ENCODE assay signal across 14 cellular contexts in the genomic region with DNA sequence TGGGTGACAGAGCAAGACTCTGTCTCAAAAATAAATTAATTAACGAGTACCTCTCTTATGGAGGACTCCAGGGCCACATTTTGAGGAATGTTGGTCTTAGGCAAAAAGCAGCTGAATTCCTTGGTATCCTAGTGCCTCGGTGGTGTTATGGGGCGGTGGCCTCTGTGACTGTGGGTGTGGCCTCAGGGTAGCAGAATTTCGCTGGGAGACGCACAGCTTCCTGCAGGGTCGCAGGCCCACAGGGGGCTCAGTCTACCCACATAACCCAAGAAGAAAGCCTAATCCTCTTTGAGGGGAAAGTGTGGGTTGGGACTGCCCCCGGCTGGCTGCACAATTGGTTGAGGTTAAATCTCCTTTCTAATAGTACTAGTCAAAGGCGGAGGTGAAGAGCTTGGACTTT. TPM values are rescaled to one million over a fixed set of nuclear protein-coding genes. Genes with fewer than 3 reads are reported as not detected.
A peak's percentile ranks its signal among the peaks of the same experiment; 100 is the strongest.
DNase-seq lines count a peak whose midpoint lies in the region; ATAC-seq, FAIRE-seq and TF ChIP-seq lines count a peak whose summit lies in the region.
"Had no signal": no experiment of that assay in that cellular context is flagged by ENCODE, and none has a peak within 500 bp of the region (broad histone marks: within the 10 kb centered on the region; RNA-seq: fewer than 3 reads in every experiment).

No MANE protein-coding gene starts in this region.

- intact Hi-C loops in HepG2 (cut with micrococcal nuclease; ENCODE audit: unreplicated experiment), result no loop called here
- intact Hi-C loops in vagina (cut with DNase I), result no loop called here

- no peak overlapping the region for H3K4me3 Mint-ChIP-seq in WTC11
- H3K4me3 Mint-ChIP-seq: CD14-positive monocyte; CD8-positive, alpha-beta T cell had no signal

- H3K4me1 Mint-ChIP-seq in WTC11, result peaks cover 18% of the 10 kb centered on the region
- H3K4me1 Mint-ChIP-seq: CD14-positive monocyte had no signal

- peak overlapping the region; percentile 76 for H3K4me2 ChIP-seq in HepG2 (ENCODE audit: low read depth, low read length)

- CTCF ChIA-PET in WTC11 (lab: Charles Lee) (interaction anchor here (0.6 to 2.7 kb wide), 11 partner anchors 10 to 418 kb away, joined by 3 to 90 read pairs (median 5); no protein-coding TSS in a partner anchor), HepG2 (lab: Yijun Ruan, JAX; ENCODE audit: low intra/inter-chr PET ratio, low total read pairs) (interaction anchor here (0.7 to 3.1 kb wide), 6 partner anchors 13 to 131 kb away, joined by 3 to 14 read pairs (median 5); no protein-coding TSS in a partner anchor)

- H3K4me1 ChIP-seq in HepG2 (ENCODE audit: insufficient read depth, low read length) (peaks cover 65% of the 10 kb centered on the region), vagina (peaks cover 8% of the 10 kb centered on the region)
- H3K4me1 ChIP-seq: Caco-2 had no signal

- H3K27ac ChIP-seq in HepG2 (ENCODE audit: extremely low read length, insufficient read depth, low read length) (no peak overlapping the region), vagina (no peak overlapping the region)

- no peaks in the 10 kb centered on the region for H3K79me2 ChIP-seq in HepG2 (ENCODE audit: insufficient read depth, low read length)

- no peaks in the 10 kb centered on the region; the same call in 1 of the 2 replicates for H3K27me3 Mint-ChIP-seq in WTC11 (ENCODE audit: low read depth)

- DNase-seq in H7, result peak; percentile 35
- DNase-seq in WTC11 (ENCODE audit: low spot score), result peak; percentile 26
- no peak for DNase-seq in HepG2 (ENCODE audit: low spot score)
- peak; percentile 22 to 62 for DNase-seq in vagina (ENCODE audit: extremely low spot score in 2 of 2)
- no peak for DNase-seq in activated effector memory CD4-positive, alpha-beta T cell treated with Interleukin-2 at 50 U/mL for 16 hours
- DNase-seq in stimulated activated CD8-positive, alpha-beta memory T cell treated with anti-CD3 and anti-CD28 coated beads, Interleukin-4, amount 100 ng/mL, for 48 hours, result no peak
- no peak for DNase-seq in stimulated activated naive CD4-positive, alpha-beta T cell treated with Interleukin-2 at 50 U/mL for 16 hours (lab: John Stamatoyannopoulos, UW)
- DNase-seq: GF-D8 had no signal

- H3K4me3 ChIP-seq in H7 (ENCODE audit: insufficient read depth, low read depth, low read length) (no peak overlapping the region), HepG2 (replicated peaks in 1 of 3; ENCODE audit: insufficient read depth in 1 of 3, low read depth in 2 of 3, low read length in 3 of 3) (peak overlapping the region; percentile 20 to 58 (median 20); a peak in 4 of 6 replicates), vagina (no peak overlapping the region)

- no peak overlapping the region for H3K27ac Mint-ChIP-seq in WTC11
- H3K27ac Mint-ChIP-seq: CD14-positive monocyte; CD8-positive, alpha-beta T cell had no signal

- peaks cover 29% of the 10 kb centered on the region for H3K9me3 Mint-ChIP-seq in WTC11

- H2AFZ ChIP-seq in HepG2 (ENCODE audit: low read length), result no peak overlapping the region

- no peak for TF ChIP-seq RAD21 in HepG2 (CRISPR knock-in tag; IDR thresholded peaks at IDR 0.05)

- peak overlapping the region; percentile 19; the same call in 1 of the 2 replicates for H3K9ac ChIP-seq in HepG2 (ENCODE audit: insufficient read depth, low read depth, low read length)

- no peak for FAIRE-seq in HepG2 (lab: Jason Lieb, UNC)
- FAIRE-seq: H54 had no signal

- ATAC-seq in WTC11, result peak; percentile 54
- peak; percentile 49 for ATAC-seq in HepG2
- ATAC-seq: CD8-positive, alpha-beta T cell had no signal

- no peak for TF ChIP-seq POLR2A in HepG2 (IDR thresholded peaks at IDR 0.05; ENCODE audit: insufficient read depth in 1 of 2, low read depth in 2 of 2, low read length in 2 of 2)
- no peak for TF ChIP-seq POLR2A in vagina (IDR thresholded peaks at IDR 0.05)

- H3K27me3 ChIP-seq in H7 (ENCODE audit: control insufficient read depth, insufficient read depth, low read length), result no peaks in the 10 kb centered on the region
- H3K27me3 ChIP-seq in HepG2 (ENCODE audit: control insufficient read depth in 1 of 2, insufficient read depth in 2 of 2, low read length in 2 of 2), result no peaks in the 10 kb centered on the region
- no peaks in the 10 kb centered on the region for H3K27me3 ChIP-seq in vagina

- POLR2A ChIA-PET in WTC11 (lab: Charles Lee), result no interaction called here
- POLR2A ChIA-PET in HepG2 (lab: Yijun Ruan, JAX), result interaction anchor here (0.6 to 3.0 kb wide), 10 partner anchors 10 to 68 kb away, joined by 3 to 11 read pairs (median 4); a partner anchor contains a TSS

- WGBS in HepG2 (ENCODE audit: low lambda C conversion rate), result 48% methylated on average over 6 of the region's 8 CpGs

- TF ChIP-seq EP300 in HepG2 (IDR thresholded peaks at IDR 0.05; ENCODE audit: low read depth in 2 of 2, low read length in 2 of 2), result no peak
- no peak for TF ChIP-seq EP300 in HepG2 (CRISPR knock-in tag; IDR thresholded peaks at IDR 0.05; ENCODE audit: borderline replicate concordance)

- no peak for TF ChIP-seq CTCF in WTC11 (IDR thresholded peaks at IDR 0.05)
- peak; percentile 59 for TF ChIP-seq CTCF in HepG2 (CRISPR knock-in tag; IDR thresholded peaks at IDR 0.05)
- no peak for TF ChIP-seq CTCF in vagina (IDR thresholded peaks at IDR 0.05)

- H3K36me3 ChIP-seq in H7 (replicated peaks; ENCODE audit: control insufficient read depth, insufficient read depth, low read length) (no peaks in the 10 kb centered on the region), HepG2 (replicated peaks in 1 of 2; ENCODE audit: control insufficient read depth in 1 of 2, insufficient read depth in 2 of 2, low read length in 2 of 2) (no peaks in the 10 kb centered on the region), vagina (no peaks in the 10 kb centered on the region)

- peaks cover 19% of the 10 kb centered on the region for H3K9me3 ChIP-seq in HepG2 (ENCODE audit: low read length)
- H3K9me3 ChIP-seq in vagina, result no peaks in the 10 kb centered on the region
- H3K9me3 ChIP-seq: Caco-2 had no signal

- H3K36me3 Mint-ChIP-seq in WTC11, result peaks cover 8% of the 10 kb centered on the region; the same call in 1 of the 2 replicates
- H3K36me3 Mint-ChIP-seq: CD14-positive monocyte; CD8-positive, alpha-beta T cell had no signal

- no peaks in the 10 kb centered on the region for H4K20me1 ChIP-seq in HepG2 (ENCODE audit: insufficient read depth, low read length)

- no TSS peak for BruUV-seq in HepG2 (replicated peaks; lab: Mats Ljungman, UMichigan)

- in situ Hi-C loops in HepG2 (cut with HindIII; ENCODE audit: extremely low pct_ligation_motif_present, low pct_unique_long_range_greater_than_20kb), result no loop called here

RNA-seq across cellular contexts. Expression of a gene that starts 11.2 kb away (rescaled TPM):
- not detected in 2 replicates for total RNA-seq in H7 (2014; rRNA removed; shearing (Covaris generic))
- 0.14 to 0.25 TPM in 2 of 3 replicates, not detected in the other for total RNA-seq in WTC11 (2021)
- 17.2 and 39.1 TPM in 2 replicates for total RNA-seq in HepG2 (2016; rRNA removed; fragmentation: Illumina TruSeq; extraction: Trizol)
- total RNA-seq in HepG2 (2016; cell fraction: cytosol; rRNA removed; fragmentation: Illumina TruSeq; extraction: Trizol; ENCODE audit: low read depth), result 5.1 and 5.2 TPM in 2 replicates
- 18.0 and 38.7 TPM in 2 replicates for total RNA-seq in HepG2 (2016; cell fraction: insoluble cytoplasmic fraction; rRNA removed; fragmentation: Illumina TruSeq; extraction: Trizol)
- 9.0 and 10.8 TPM in 2 replicates for total RNA-seq in HepG2 (2016; cell fraction: membrane; rRNA removed; fragmentation: Illumina TruSeq; extraction: Trizol)
- total RNA-seq in HepG2 (2016; cell fraction: nucleus; rRNA removed; fragmentation: Illumina TruSeq; extraction: Trizol), result 31.1 and 34.0 TPM in 2 replicates
- polyA plus RNA-seq in HepG2 (2011; rRNA removed), result 57.8 and 82.7 TPM in 2 replicates
- polyA plus RNA-seq in HepG2 (2011; cell fraction: cytosol; rRNA removed), result 51.9 and 68.1 TPM in 2 replicates
- 26.7 and 38.8 TPM in 2 replicates for polyA plus RNA-seq in HepG2 (2011; cell fraction: nucleus; rRNA removed)
- 39.8 and 51.8 TPM in 2 replicates for polyA plus RNA-seq in HepG2 (2012)
- 4.5 and 5.5 TPM in 2 replicates for polyA plus RNA-seq in HepG2 (2016; cell fraction: cytosol; fragmentation: Illumina TruSeq; extraction: Trizol; ENCODE audit: low read depth)
- polyA plus RNA-seq in HepG2 (2016; cell fraction: insoluble cytoplasmic fraction; fragmentation: Illumina TruSeq; extraction: Trizol; ENCODE audit: low read depth), result 17.2 and 17.4 TPM in 2 replicates
- polyA plus RNA-seq in HepG2 (2016; cell fraction: membrane; fragmentation: Illumina TruSeq; extraction: Trizol; ENCODE audit: low read depth), result 7.7 and 8.0 TPM in 2 replicates
- 48.5 and 50.8 TPM in 2 replicates for polyA plus RNA-seq in HepG2 (2016; cell fraction: nucleus; fragmentation: Illumina TruSeq; extraction: Trizol; ENCODE audit: insufficient read depth, low read depth)
- 48.7 TPM in 1 of 2 replicates, not detected in the other for polyA minus RNA-seq in HepG2 (2011; rRNA and poly(A)+ RNA removed; ENCODE audit: low replicate concordance)
- polyA minus RNA-seq in HepG2 (2011; cell fraction: cytosol; rRNA and poly(A)+ RNA removed), result 12.7 and 23.3 TPM in 2 replicates
- 13.5 and 19.5 TPM in 2 replicates for polyA minus RNA-seq in HepG2 (2011; cell fraction: nucleus; rRNA and poly(A)+ RNA removed)
- not detected for total RNA-seq in vagina
- total RNA-seq: CD8-positive, alpha-beta T cell; HT1080 had no signal
- polyA plus RNA-seq: BJ, CD14-positive monocyte had no signal

RNA-seq across cellular contexts. Expression of a gene that starts 31.2 kb away (rescaled TPM):
- 1.6 and 2.6 TPM in 2 replicates for total RNA-seq in H7 (2014; rRNA removed; shearing (Covaris generic))
- total RNA-seq in WTC11 (2021) (1.5 to 3.2 TPM (median 2.2 TPM) in 3 replicates), HepG2 (2016; rRNA removed; fragmentation: Illumina TruSeq; extraction: Trizol) (237 and 498 TPM in 2 replicates), vagina (3.7 TPM)
- total RNA-seq in HepG2 (2016; cell fraction: cytosol; rRNA removed; fragmentation: Illumina TruSeq; extraction: Trizol; ENCODE audit: low read depth), result 71.6 and 82.2 TPM in 2 replicates
- 219 and 507 TPM in 2 replicates for total RNA-seq in HepG2 (2016; cell fraction: insoluble cytoplasmic fraction; rRNA removed; fragmentation: Illumina TruSeq; extraction: Trizol)
- total RNA-seq in HepG2 (2016; cell fraction: membrane; rRNA removed; fragmentation: Illumina TruSeq; extraction: Trizol), result 187 and 205 TPM in 2 replicates
- 372 and 429 TPM in 2 replicates for total RNA-seq in HepG2 (2016; cell fraction: nucleus; rRNA removed; fragmentation: Illumina TruSeq; extraction: Trizol)
- polyA plus RNA-seq in HepG2 (2011; rRNA removed), result 449 and 569 TPM in 2 replicates
- 331 and 435 TPM in 2 replicates for polyA plus RNA-seq in HepG2 (2011; cell fraction: cytosol; rRNA removed)
- 165 and 220 TPM in 2 replicates for polyA plus RNA-seq in HepG2 (2011; cell fraction: nucleus; rRNA removed)
- polyA plus RNA-seq in HepG2 (2012), result 423 and 569 TPM in 2 replicates
- 81.2 and 88.3 TPM in 2 replicates for polyA plus RNA-seq in HepG2 (2016; cell fraction: cytosol; fragmentation: Illumina TruSeq; extraction: Trizol; ENCODE audit: low read depth)
- polyA plus RNA-seq in HepG2 (2016; cell fraction: insoluble cytoplasmic fraction; fragmentation: Illumina TruSeq; extraction: Trizol; ENCODE audit: low read depth), result 241 and 254 TPM in 2 replicates
- polyA plus RNA-seq in HepG2 (2016; cell fraction: membrane; fragmentation: Illumina TruSeq; extraction: Trizol; ENCODE audit: low read depth), result 159 and 171 TPM in 2 replicates
- polyA plus RNA-seq in HepG2 (2016; cell fraction: nucleus; fragmentation: Illumina TruSeq; extraction: Trizol; ENCODE audit: insufficient read depth, low read depth), result 573 and 590 TPM in 2 replicates
- 0.30 and 414 TPM in 2 replicates for polyA minus RNA-seq in HepG2 (2011; rRNA and poly(A)+ RNA removed; ENCODE audit: low replicate concordance)
- polyA minus RNA-seq in HepG2 (2011; cell fraction: cytosol; rRNA and poly(A)+ RNA removed), result 176 and 231 TPM in 2 replicates
- polyA minus RNA-seq in HepG2 (2011; cell fraction: nucleus; rRNA and poly(A)+ RNA removed), result 87.0 and 105 TPM in 2 replicates
- total RNA-seq: CD8-positive, alpha-beta T cell; HT1080 had no signal
- polyA plus RNA-seq: CD14-positive monocyte had no signal

RNA-seq across cellular contexts. Expression of a gene that starts 40.8 kb away (rescaled TPM):
- total RNA-seq in H7 (2014; rRNA removed; shearing (Covaris generic)), result not detected in 2 replicates
- total RNA-seq in WTC11 (2021), result not detected in 3 replicates
- total RNA-seq in HepG2 (2016; rRNA removed; fragmentation: Illumina TruSeq; extraction: Trizol), result not detected in 2 replicates
- not detected in 2 replicates for total RNA-seq in HepG2 (2016; cell fraction: cytosol; rRNA removed; fragmentation: Illumina TruSeq; extraction: Trizol; ENCODE audit: low read depth)
- total RNA-seq in HepG2 (2016; cell fraction: insoluble cytoplasmic fraction; rRNA removed; fragmentation: Illumina TruSeq; extraction: Trizol), result not detected in 2 replicates
- not detected in 2 replicates for total RNA-seq in HepG2 (2016; cell fraction: membrane; rRNA removed; fragmentation: Illumina TruSeq; extraction: Trizol)
- not detected in 2 replicates for total RNA-seq in HepG2 (2016; cell fraction: nucleus; rRNA removed; fragmentation: Illumina TruSeq; extraction: Trizol)
- polyA plus RNA-seq in HepG2 (2011; rRNA removed), result 0.08 TPM in 1 of 2 replicates, not detected in the other
- 0.07 TPM in 1 of 2 replicates, not detected in the other for polyA plus RNA-seq in HepG2 (2011; cell fraction: cytosol; rRNA removed)
- not detected in 2 replicates for polyA plus RNA-seq in HepG2 (2011; cell fraction: nucleus; rRNA removed)
- 9.8 and 20.4 TPM in 2 replicates for polyA plus RNA-seq in HepG2 (2012)
- not detected in 2 replicates for polyA plus RNA-seq in HepG2 (2016; cell fraction: cytosol; fragmentation: Illumina TruSeq; extraction: Trizol; ENCODE audit: low read depth)
- 0.11 TPM in 1 of 2 replicates, not detected in the other for polyA plus RNA-seq in HepG2 (2016; cell fraction: insoluble cytoplasmic fraction; fragmentation: Illumina TruSeq; extraction: Trizol; ENCODE audit: low read depth)
- 0.08 TPM in 1 of 2 replicates, not detected in the other for polyA plus RNA-seq in HepG2 (2016; cell fraction: membrane; fragmentation: Illumina TruSeq; extraction: Trizol; ENCODE audit: low read depth)
- not detected in 2 replicates for polyA plus RNA-seq in HepG2 (2016; cell fraction: nucleus; fragmentation: Illumina TruSeq; extraction: Trizol; ENCODE audit: insufficient read depth, low read depth)
- 0.10 TPM in 1 of 2 replicates, not detected in the other for polyA minus RNA-seq in HepG2 (2011; rRNA and poly(A)+ RNA removed; ENCODE audit: low replicate concordance)
- polyA minus RNA-seq in HepG2 (2011; cell fraction: cytosol; rRNA and poly(A)+ RNA removed), result not detected in 2 replicates
- not detected in 2 replicates for polyA minus RNA-seq in HepG2 (2011; cell fraction: nucleus; rRNA and poly(A)+ RNA removed)
- 8.6 TPM for total RNA-seq in vagina
- total RNA-seq: Caco-2; CD8-positive, alpha-beta T cell; HT1080 had no signal
- polyA plus RNA-seq: BJ, CD14-positive monocyte had no signal

Comparison
In these comparisons a context has a peak if more than half of its experiments do, and no peak if none do; other contexts are left out.
1. DNase-seq: peak in H7 (single experiment), WTC11 (single experiment) and vagina (2 of 2); none in HepG2 (single experiment), activated effector memory CD4-positive, alpha-beta T cell treated with Interleukin-2 at 50 U/mL for 16 hours (single experiment), stimulated activated CD8-positive, alpha-beta memory T cell treated with anti-CD3 and anti-CD28 coated beads, Interleukin-4, amount 100 ng/mL, for 48 hours (single experiment) and stimulated activated naive CD4-positive, alpha-beta T cell treated with Interleukin-2 at 50 U/mL for 16 hours (single experiment).
2. H3K4me3 ChIP-seq: peak in HepG2 (3 of 3); none in H7 (single experiment) and vagina (0 of 2).
3. RNA of a gene that starts 31.2 kb away (total RNA-seq): 71.6 to 507 TPM in HepG2; 3.7 TPM in vagina (single experiment), 1.6 to 2.6 TPM in H7 and 1.5 to 3.2 TPM in WTC11; every median in the first group is over 10 times any median in the second.